Comparison of ENCODE assay signal across 8 cellular contexts in the genomic region with DNA sequence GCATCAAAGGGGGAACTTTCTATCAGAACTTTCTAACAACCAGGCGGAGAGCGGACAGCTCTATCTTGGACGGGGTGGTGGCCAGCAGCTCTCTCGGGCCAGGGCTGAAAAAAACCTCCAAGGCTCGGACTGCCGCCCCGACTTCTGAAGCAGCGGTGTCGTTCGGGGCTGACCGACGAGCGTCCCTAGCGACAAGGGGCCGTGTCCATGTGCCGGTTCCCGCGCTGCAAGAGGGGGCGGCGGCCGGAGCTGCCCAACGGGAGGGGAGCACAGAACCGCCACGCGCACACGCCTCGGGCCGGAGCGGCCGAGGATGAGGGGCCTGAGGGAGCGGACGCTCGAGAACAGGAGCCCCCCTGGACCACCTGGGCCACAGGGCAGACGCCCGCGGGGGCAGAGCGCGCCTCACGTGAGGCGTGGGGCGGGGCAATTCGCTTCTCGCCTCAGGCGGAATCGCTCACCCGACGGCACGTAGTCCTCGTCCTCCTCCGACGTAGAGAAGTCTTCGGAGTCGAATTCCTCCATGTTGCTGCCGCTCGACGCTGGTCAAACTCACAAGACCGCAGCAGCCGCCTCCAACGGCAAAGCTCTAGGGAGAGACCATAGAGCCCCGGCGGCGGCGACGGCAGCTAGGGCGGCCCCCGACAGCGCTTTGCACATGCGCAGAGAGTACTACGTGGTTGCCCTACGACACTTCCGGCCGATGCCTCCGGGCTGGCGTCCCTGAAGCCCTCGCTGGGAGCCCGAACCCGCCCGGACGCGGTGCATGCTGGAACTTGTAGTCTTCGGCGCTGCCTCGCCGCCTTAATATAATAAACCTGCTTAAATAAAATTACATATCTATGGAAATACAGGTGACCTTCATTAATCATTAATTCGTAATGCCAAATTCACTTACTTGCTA.
DNase-seq lines count a peak whose midpoint lies in the region; ATAC-seq and TF ChIP-seq lines count a peak whose summit lies in the region.

A gene (minus strand): TSS at position 676 of the 904 bp plus-strand sequence. CDS start 151 bp downstream, at position 525.

- H3K4me3 ChIP-seq in AG09309 (ENCODE audit: control insufficient read depth, low read depth, low read length), result peak within 1 kb of the TSS; percentile 98

- DNase-seq in AG09309 (ENCODE audit: low read depth) (peak; percentile 66), NCI-H446 (lab: John Stamatoyannopoulos, UW) (peak; percentile 78 to 94), cerebellar cortex (ENCODE audit: low spot score) (peak; percentile 94), islet precursor cell (peak; percentile 96)
- peak; percentile 88 to 94 (median 89) for DNase-seq in stimulated activated CD4-positive, alpha-beta T cell treated with anti-CD3 and anti-CD28 coated beads, Interleukin-12 subunit alpha, Interleukin-12 subunit beta, amount 100 ng/mL, for 48 hours (ENCODE audit: low read depth in 2 of 3, low spot score in 1 of 3)

- TF ChIP-seq CTCF in AG09309 (IDR thresholded peaks at IDR 0.05; ENCODE audit: control insufficient read depth, insufficient read depth, low read depth, low read length, missing control alignments), result no peak

- ATAC-seq in GM19023 (IDR thresholded peaks at IDR 0.05; ENCODE audit: unreplicated experiment) (peak; percentile 93), HG03280 (IDR thresholded peaks at IDR 0.05; ENCODE audit: unreplicated experiment) (peak; percentile 95)
- ATAC-seq in activated CD4-positive, CD25-positive, alpha-beta regulatory T cell treated with anti-CD3 and anti-CD28 coated beads, Interleukin-2, amount 50 U/mL, for 24 hours, result peak; percentile 94 to 96

Comparison
In these comparisons a context has a peak if more than half of its experiments do, and no peak if none do; other contexts are left out.
1. Peak in every context shown above with its lines: DNase-seq, ATAC-seq and H3K4me3 ChIP-seq.